Comparison of ENCODE assay signal across 3 cellular contexts in genomic region chr3:50158747-50159146, GRCh38.
TF ChIP-seq lines count a peak whose summit lies in the region.

No MANE protein-coding gene starts in this region.

TF ChIP-seq in HepG2, 621 proteins besides CTCF, POLR2A, EP300 and RAD21:
- TF ChIP-seq ZIK1 (CRISPR knock-in tag; IDR thresholded peaks at IDR 0.05; ENCODE audit: borderline replicate concordance, low read depth) = no peak
- no peak for TF ChIP-seq MIER3 (CRISPR knock-in tag; IDR thresholded peaks at IDR 0.05; ENCODE audit: borderline replicate concordance)
- no peak for TF ChIP-seq ELF1 (CRISPR knock-in tag; IDR thresholded peaks at IDR 0.05)
- TF ChIP-seq ETV5 (CRISPR knock-in tag; IDR thresholded peaks at IDR 0.05; ENCODE audit: borderline replicate concordance) = no peak
- no peak for TF ChIP-seq MLX (CRISPR knock-in tag; IDR thresholded peaks at IDR 0.05)
- TF ChIP-seq ZMYM3 (CRISPR knock-in tag; IDR thresholded peaks at IDR 0.05) = peak; percentile 45; the same call in 1 of the 2 replicates
- TF ChIP-seq ATF1 (CRISPR knock-in tag; IDR thresholded peaks at IDR 0.05) = no peak
- no peak for TF ChIP-seq ZSCAN20 (CRISPR knock-in tag; IDR thresholded peaks at IDR 0.05; ENCODE audit: borderline replicate concordance)
- no peak for TF ChIP-seq ZSCAN21 (CRISPR knock-in tag; IDR thresholded peaks at IDR 0.05; ENCODE audit: borderline replicate concordance)
- TF ChIP-seq KDM1A (CRISPR knock-in tag; IDR thresholded peaks at IDR 0.05) = peak; percentile 24; the same call in 1 of the 2 replicates
TF ChIP-seq in HepG2: peak in this region for 2.

TF ChIP-seq in endothelial cell of umbilical vein, 7 proteins besides CTCF, POLR2A, EP300 and RAD21:
- no peak for TF ChIP-seq MYC (IDR thresholded peaks at IDR 0.05; ENCODE audit: low read depth, low read length)
- no peak for TF ChIP-seq EZH2 (IDR thresholded peaks at IDR 0.05; ENCODE audit: borderline replicate concordance, low read depth, low read length, severe bottlenecking)
- TF ChIP-seq GATA2 (IDR thresholded peaks at IDR 0.05; ENCODE audit: insufficient read depth, insufficient read length, low read depth, low read length) = no peak
- no peak for TF ChIP-seq JUN (IDR thresholded peaks at IDR 0.05; ENCODE audit: borderline replicate concordance, insufficient read depth, insufficient read length, low read depth)
- TF ChIP-seq FOS (IDR thresholded peaks at IDR 0.05; ENCODE audit: borderline replicate concordance, insufficient read depth, low read length) = no peak
- TF ChIP-seq MAX (IDR thresholded peaks at IDR 0.05; ENCODE audit: insufficient read depth, insufficient read length) = no peak
- no peak for TF ChIP-seq POLR2AphosphoS5 (IDR thresholded peaks at IDR 0.05; ENCODE audit: insufficient read depth, low read depth, low read length)

TF ChIP-seq in neural cell, 6 proteins besides CTCF, POLR2A, EP300 and RAD21:
- TF ChIP-seq SMC3 (conservative IDR thresholded peaks at IDR 0.05; ENCODE audit: poor library complexity) (no peak), REST (IDR thresholded peaks at IDR 0.05; ENCODE audit: borderline replicate concordance) (no peak), TAF1 (IDR thresholded peaks at IDR 0.05; ENCODE audit: low read depth) (no peak), POLR2AphosphoS5 (IDR thresholded peaks at IDR 0.05) (no peak), EZH2 (IDR thresholded peaks at IDR 0.05; ENCODE audit: borderline replicate concordance, insufficient read depth, low read length, poor library complexity, severe bottlenecking) (no peak), MXI1 (conservative IDR thresholded peaks at IDR 0.05; ENCODE audit: poor library complexity, severe bottlenecking) (no peak)
